Comparison of ENCODE assay signal across 16 cellular contexts in genomic region chrX:45063319-45064095, GRCh38.
DNase-seq lines count a peak whose midpoint lies in the region; ATAC-seq and TF ChIP-seq lines count a peak whose summit lies in the region.
"Had no signal": no experiment of that assay in that cellular context is flagged by ENCODE, and none has a peak within 500 bp of the region (broad histone marks: within the 10 kb centered on the region; RNA-seq: fewer than 3 reads in every experiment).

No MANE protein-coding gene starts in this region.

- no peak for DNase-seq in GM23338 (ENCODE audit: low spot score)
- peak; percentile 35 for DNase-seq in RWPE2 (ENCODE audit: low spot score)
- DNase-seq in epithelial cell of esophagus (ENCODE audit: low read depth), result peak; percentile 76
- no peak for DNase-seq in naive thymus-derived CD4-positive, alpha-beta T cell
- DNase-seq in vagina (ENCODE audit: extremely low spot score in 2 of 2), result no peak
- no peak for DNase-seq in T-helper 9 cell
- no peak for DNase-seq in SIG-M5 treated with dmso at 0.1 percent for 504 hours (lab: John Stamatoyannopoulos, UW; ENCODE audit: unreplicated experiment)
- DNase-seq: activated effector memory CD4-positive, alpha-beta T cell treated with anti-CD3 and anti-CD28 coated beads, Interleukin-2, amount 50 U/mL, for 16 hours; Karpas-422; naive B cell; NCI-H1105 treated with DMSO at 0.1 percent for 48 hours; NCI-H526 treated with DMSO at 0.1 percent for 48 hours; ovary had no signal

- H3K9me3 Mint-ChIP-seq in GM23338, result no peaks in the 10 kb centered on the region; the same call in 2 of the 3 replicates
- no peaks in the 10 kb centered on the region for H3K9me3 Mint-ChIP-seq in naive thymus-derived CD4-positive, alpha-beta T cell
- H3K9me3 Mint-ChIP-seq: T-helper 2 cell treated with Interferon-gamma antibody and Interleukin-4, amounts not matched to agents 5 μg/mL and 100 μg/mL, for 36 hours had no signal

- H3K4me3 ChIP-seq in GM23338 (no peak overlapping the region), RWPE2 (ENCODE audit: severe bottlenecking) (no peak overlapping the region), epithelial cell of esophagus (ENCODE audit: low read length) (no peak overlapping the region), vagina (no peak overlapping the region)
- no peak overlapping the region for H3K4me3 ChIP-seq in naive thymus-derived CD4-positive, alpha-beta T cell (ENCODE audit: low read length)
- H3K4me3 ChIP-seq: lung, ovary, SJSA1 had no signal

- TF ChIP-seq CTCF in GM23338 (conservative IDR thresholded peaks at IDR 0.05; ENCODE audit: low read depth in 2 of 2) (no peak), RWPE2 (IDR thresholded peaks at IDR 0.05; ENCODE audit: poor library complexity, severe bottlenecking) (no peak), epithelial cell of esophagus (IDR thresholded peaks at IDR 0.05; ENCODE audit: insufficient read depth, low read depth, low read length, missing control alignments) (no peak), vagina (IDR thresholded peaks at IDR 0.05) (no peak)

- H3K9me2 ChIP-seq in GM23338 (ENCODE audit: insufficient read depth), result no peaks in the 10 kb centered on the region

- H3K4me3 Mint-ChIP-seq in GM23338, result no peak overlapping the region
- H3K4me3 Mint-ChIP-seq in naive thymus-derived CD4-positive, alpha-beta T cell, result no peak overlapping the region
- H3K4me3 Mint-ChIP-seq: T-helper 2 cell treated with Interferon-gamma antibody and Interleukin-4, amounts not matched to agents 5 μg/mL and 100 μg/mL, for 36 hours had no signal

- H3K4me1 ChIP-seq in GM23338 (ENCODE audit: insufficient read depth) (no peaks in the 10 kb centered on the region), RWPE2 (ENCODE audit: insufficient read depth, poor library complexity, severe bottlenecking) (peaks cover 9% of the 10 kb centered on the region), vagina (peaks cover 7% of the 10 kb centered on the region)
- H3K4me1 ChIP-seq in naive thymus-derived CD4-positive, alpha-beta T cell (ENCODE audit: control insufficient read depth in 2 of 2, insufficient read depth in 2 of 2, low read length in 2 of 2), result no peaks in the 10 kb centered on the region
- H3K4me1 ChIP-seq: SJSA1 had no signal

- no peaks in the 10 kb centered on the region for H3K27me3 ChIP-seq in GM23338 (ENCODE audit: insufficient read depth)
- H3K27me3 ChIP-seq in RWPE2 (ENCODE audit: insufficient read depth, poor library complexity, severe bottlenecking), result no peaks in the 10 kb centered on the region
- no peaks in the 10 kb centered on the region for H3K27me3 ChIP-seq in naive thymus-derived CD4-positive, alpha-beta T cell (ENCODE audit: control insufficient read depth in 2 of 2, insufficient read depth in 2 of 2, low read length in 2 of 2)
- no peaks in the 10 kb centered on the region for H3K27me3 ChIP-seq in vagina
- H3K27me3 ChIP-seq: ovary, SJSA1 had no signal

- H3K27me3 Mint-ChIP-seq in GM23338 (ENCODE audit: insufficient read depth, low read depth, poor library complexity), result peaks cover 4% of the 10 kb centered on the region
- H3K27me3 Mint-ChIP-seq in naive thymus-derived CD4-positive, alpha-beta T cell, result no peaks in the 10 kb centered on the region
- H3K27me3 Mint-ChIP-seq: naive B cell had no signal

- H3K79me2 ChIP-seq in GM23338 (replicated peaks; ENCODE audit: insufficient read depth), result peaks cover 68% of the 10 kb centered on the region

- H3K36me3 Mint-ChIP-seq in GM23338 (ENCODE audit: low read depth), result peaks cover 63% of the 10 kb centered on the region
- H3K36me3 Mint-ChIP-seq in naive thymus-derived CD4-positive, alpha-beta T cell, result peaks cover 7 to 57% (median 22%) of the 10 kb centered on the region in 5 donors

- CTCF ChIA-PET in naive thymus-derived CD4-positive, alpha-beta T cell (lab: Charles Lee), result no interaction called here

- H2AFZ ChIP-seq in GM23338, result no peak overlapping the region

- no peak overlapping the region for H3K4me2 ChIP-seq in GM23338

- H3K27ac ChIP-seq in GM23338 (ENCODE audit: low read depth) (no peak overlapping the region), RWPE2 (ENCODE audit: poor library complexity, severe bottlenecking) (no peak overlapping the region), vagina (no peak overlapping the region)
- no peak overlapping the region for H3K27ac ChIP-seq in naive thymus-derived CD4-positive, alpha-beta T cell (ENCODE audit: low read depth, low read length)
- H3K27ac ChIP-seq: ovary, SJSA1 had no signal

- ATAC-seq in GM23338 (no peak), RWPE2 (ENCODE audit: low read depth) (peak; percentile 75)
- no peak for ATAC-seq in naive thymus-derived CD4-positive, alpha-beta T cell

- peaks cover 6% of the 10 kb centered on the region; the same call in 1 of the 3 replicates for H3K4me1 Mint-ChIP-seq in GM23338
- peaks cover under 1 to 42% (median 25%) of the 10 kb centered on the region in 7 donors for H3K4me1 Mint-ChIP-seq in naive thymus-derived CD4-positive, alpha-beta T cell

- peak overlapping the region; percentile 62; the same call in 1 of the 2 replicates for H3K27ac Mint-ChIP-seq in GM23338
- peak overlapping the region in 5 of 9 donors; percentile 3 to 81 (median 64) for H3K27ac Mint-ChIP-seq in naive thymus-derived CD4-positive, alpha-beta T cell
- H3K27ac Mint-ChIP-seq: T-helper 2 cell treated with Interferon-gamma antibody and Interleukin-4, amounts not matched to agents 5 μg/mL and 100 μg/mL, for 36 hours had no signal

- no peaks in the 10 kb centered on the region for H3F3A ChIP-seq in GM23338 (replicated peaks; ENCODE audit: low read depth)

- POLR2A ChIA-PET in naive thymus-derived CD4-positive, alpha-beta T cell (lab: Charles Lee), result no interaction called here

- TF ChIP-seq POLR2A in vagina (IDR thresholded peaks at IDR 0.05), result no peak

- intact Hi-C loops in naive thymus-derived CD4-positive, alpha-beta T cell (cut with micrococcal nuclease), result no loop called here
- intact Hi-C loops in vagina (cut with DNase I), result no loop called here

- H3K36me3 ChIP-seq in GM23338 (ENCODE audit: insufficient read depth) (peaks cover 42% of the 10 kb centered on the region), RWPE2 (ENCODE audit: low read depth) (peaks cover 33% of the 10 kb centered on the region), vagina (peaks cover 6 to 29% of the 10 kb centered on the region in 2 donors)
- H3K36me3 ChIP-seq in naive thymus-derived CD4-positive, alpha-beta T cell (ENCODE audit: control insufficient read depth in 2 of 3, insufficient read depth in 3 of 3, low read length in 3 of 3), result peaks cover 3 to 48% (median 12%) of the 10 kb centered on the region in 3 experiments
- H3K36me3 ChIP-seq: ovary had no signal

- H3K9me3 ChIP-seq in RWPE2 (ENCODE audit: severe bottlenecking) (no peaks in the 10 kb centered on the region), vagina (no peaks in the 10 kb centered on the region)
- H3K9me3 ChIP-seq in naive thymus-derived CD4-positive, alpha-beta T cell (ENCODE audit: control insufficient read depth in 2 of 3, low read length in 3 of 3), result no peaks in the 10 kb centered on the region
- H3K9me3 ChIP-seq: ovary, SJSA1 had no signal

- H4K20me1 ChIP-seq in GM23338 (replicated peaks; ENCODE audit: insufficient read depth), result 0 out of 2 replicates have a peak, but pooled peaks cover 7% of the 10 kb centered on the region

TF ChIP-seq in GM23338, 12 proteins besides CTCF, POLR2A, EP300 and RAD21:
- TF ChIP-seq NANOG (IDR thresholded peaks at IDR 0.05; ENCODE audit: borderline replicate concordance) (no peak), ETS1 (IDR thresholded peaks at IDR 0.05) (no peak), ZNF114 (CRISPR knock-in tag; IDR thresholded peaks at IDR 0.05) (no peak), REST (IDR thresholded peaks at IDR 0.05; ENCODE audit: unreplicated experiment) (no peak), JUNB (IDR thresholded peaks at IDR 0.05; ENCODE audit: unreplicated experiment) (no peak), CREB1 (CRISPR knock-in tag; IDR thresholded peaks at IDR 0.05; ENCODE audit: low read depth) (no peak), EZH2 (IDR thresholded peaks at IDR 0.05; ENCODE audit: low read depth, unreplicated experiment) (no peak)
TF ChIP-seq in GM23338: peak in this region for 0.

Comparison
In these comparisons a context has a peak if more than half of its experiments do, and no peak if none do; other contexts are left out.
1. DNase-seq: peak in RWPE2 (single experiment) and epithelial cell of esophagus (single experiment); none in GM23338 (single experiment), naive thymus-derived CD4-positive, alpha-beta T cell (0 of 9), vagina (0 of 2), T-helper 9 cell (single experiment) and SIG-M5 treated with dmso at 0.1 percent for 504 hours (single experiment).